ENCODE assay signal across 1 cellular context in genomic region chr6:8063762-8064637, GRCh38.
TF ChIP-seq lines count a peak whose summit lies in the region.

BLOC1S5 (minus strand) TSS chr6:8064389; CDS start chr6:8064376, 13 bp downstream.

TF ChIP-seq in HepG2, 621 proteins besides CTCF, POLR2A, EP300 and RAD21 (continued from another document and continues in another):
- TF ChIP-seq E2F1 (CRISPR knock-in tag; IDR thresholded peaks at IDR 0.05) (peak; percentile 93), THAP11 (CRISPR knock-in tag; IDR thresholded peaks at IDR 0.05) (peak; percentile 94), ISX (CRISPR knock-in tag; conservative IDR thresholded peaks at IDR 0.05) (0 out of 2 replicates have a peak, but pooled peaks have one; percentile 30), XRCC5 (optimal IDR thresholded peaks at IDR 0.05; ENCODE audit: low read length) (peak; percentile 55), ZNF7 (CRISPR knock-in tag; IDR thresholded peaks at IDR 0.05) (no peak), SP5 (CRISPR knock-in tag; IDR thresholded peaks at IDR 0.05; ENCODE audit: borderline replicate concordance, low read depth) (no peak; the same call in 1 of the 2 replicates), ZNF652 (CRISPR knock-in tag; IDR thresholded peaks at IDR 0.05; ENCODE audit: borderline replicate concordance, low read depth) (no peak), MATR3 (CRISPR knock-in tag; IDR thresholded peaks at IDR 0.05) (no peak), ZNF101 (CRISPR knock-in tag; IDR thresholded peaks at IDR 0.05; ENCODE audit: borderline replicate concordance, low read depth) (no peak), EZH2 (conservative IDR thresholded peaks at IDR 0.05; ENCODE audit: low read depth, low read length) (no peak), MTF1 (CRISPR knock-in tag; IDR thresholded peaks at IDR 0.05) (no peak), GATAD2A (CRISPR knock-in tag; IDR thresholded peaks at IDR 0.05) (peak; percentile 80), GTF3A (CRISPR knock-in tag; conservative IDR thresholded peaks at IDR 0.05) (no peak), NFKBIZ (CRISPR knock-in tag; IDR thresholded peaks at IDR 0.05) (0 out of 2 replicates have a peak, but pooled peaks have one; percentile 67), ZNF121 (CRISPR knock-in tag; IDR thresholded peaks at IDR 0.05) (peak; percentile 64; the same call in 1 of the 2 replicates), KLF6 (CRISPR knock-in tag; IDR thresholded peaks at IDR 0.05) (no peak; the same call in 1 of the 2 replicates), NR2F6 (IDR thresholded peaks at IDR 0.05) (peak; percentile 27; the same call in 1 of the 2 replicates), NR2F6 (CRISPR knock-in tag; IDR thresholded peaks at IDR 0.05) (peak; percentile 46), CHCHD3 (CRISPR knock-in tag; IDR thresholded peaks at IDR 0.05) (peak; percentile 94), GPN1 (CRISPR knock-in tag; IDR thresholded peaks at IDR 0.05; ENCODE audit: borderline replicate concordance) (no peak), HNF1B (CRISPR knock-in tag; IDR thresholded peaks at IDR 0.05) (peak; percentile 82), SATB2 (CRISPR knock-in tag; IDR thresholded peaks at IDR 0.05) (no peak), NFYB (CRISPR knock-in tag; IDR thresholded peaks at IDR 0.05) (peak; percentile 72), NRL (CRISPR knock-in tag; IDR thresholded peaks at IDR 0.05; ENCODE audit: borderline replicate concordance) (peak; percentile 98), ZNF749 (CRISPR knock-in tag; IDR thresholded peaks at IDR 0.05; ENCODE audit: borderline replicate concordance) (no peak), ARID2 (CRISPR knock-in tag; IDR thresholded peaks at IDR 0.05; ENCODE audit: borderline replicate concordance) (no peak; the same call in 1 of the 2 replicates), ATAD3A (CRISPR knock-in tag; IDR thresholded peaks at IDR 0.05) (no peak; the same call in 1 of the 2 replicates), TBX2 (CRISPR knock-in tag; IDR thresholded peaks at IDR 0.05; ENCODE audit: borderline replicate concordance) (peak; percentile 75; the same call in 1 of the 2 replicates), ZNF816 (CRISPR knock-in tag; IDR thresholded peaks at IDR 0.05; ENCODE audit: borderline replicate concordance) (peak; percentile 71; the same call in 1 of the 2 replicates), NCOR1 (IDR thresholded peaks at IDR 0.05; ENCODE audit: borderline replicate concordance, low read length) (no peak), ZNF83 (CRISPR knock-in tag; IDR thresholded peaks at IDR 0.05; ENCODE audit: borderline replicate concordance) (no peak), NR2C2 (CRISPR knock-in tag; IDR thresholded peaks at IDR 0.05; ENCODE audit: borderline replicate concordance) (peak; percentile 91; the same call in 1 of the 2 replicates), CENPT (CRISPR knock-in tag; IDR thresholded peaks at IDR 0.05; ENCODE audit: low read depth) (0 out of 2 replicates have a peak, but pooled peaks have one; percentile 49), ZNF20 (CRISPR knock-in tag; IDR thresholded peaks at IDR 0.05) (0 out of 2 replicates have a peak, but pooled peaks have one; percentile 1), HMG20A (CRISPR knock-in tag; IDR thresholded peaks at IDR 0.05; ENCODE audit: borderline replicate concordance) (peak; percentile 48; the same call in 1 of the 2 replicates), ZNF644 (CRISPR knock-in tag; IDR thresholded peaks at IDR 0.05; ENCODE audit: low read depth) (peak; percentile 70; the same call in 1 of the 2 replicates), NR2F1 (CRISPR knock-in tag; IDR thresholded peaks at IDR 0.05) (peak; percentile 27 to 76; a peak in 3 of 4 replicates), SAFB2 (CRISPR knock-in tag; IDR thresholded peaks at IDR 0.05; ENCODE audit: borderline replicate concordance, low read depth) (peak; percentile 98), ZNF235 (CRISPR knock-in tag; IDR thresholded peaks at IDR 0.05; ENCODE audit: borderline replicate concordance) (peak; percentile 87; the same call in 1 of the 2 replicates), MLXIP (CRISPR knock-in tag; IDR thresholded peaks at IDR 0.05; ENCODE audit: borderline replicate concordance) (peak; percentile 2; the same call in 1 of the 2 replicates)
- TF ChIP-seq, protein P1, sequence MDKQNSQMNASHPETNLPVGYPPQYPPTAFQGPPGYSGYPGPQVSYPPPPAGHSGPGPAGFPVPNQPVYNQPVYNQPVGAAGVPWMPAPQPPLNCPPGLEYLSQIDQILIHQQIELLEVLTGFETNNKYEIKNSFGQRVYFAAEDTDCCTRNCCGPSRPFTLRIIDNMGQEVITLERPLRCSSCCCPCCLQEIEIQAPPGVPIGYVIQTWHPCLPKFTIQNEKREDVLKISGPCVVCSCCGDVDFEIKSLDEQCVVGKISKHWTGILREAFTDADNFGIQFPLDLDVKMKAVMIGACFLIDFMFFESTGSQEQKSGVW (CRISPR knock-in tag; IDR thresholded peaks at IDR 0.05; ENCODE audit: borderline replicate concordance), result no peak
- TF ChIP-seq, protein P2, sequence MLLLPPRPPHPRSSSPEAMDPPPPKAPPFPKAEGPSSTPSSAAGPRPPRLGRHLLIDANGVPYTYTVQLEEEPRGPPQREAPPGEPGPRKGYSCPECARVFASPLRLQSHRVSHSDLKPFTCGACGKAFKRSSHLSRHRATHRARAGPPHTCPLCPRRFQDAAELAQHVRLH (CRISPR knock-in tag; IDR thresholded peaks at IDR 0.05; ENCODE audit: borderline replicate concordance, low read depth), result peak; percentile 78; the same call in 1 of the 2 replicates
- TF ChIP-seq, protein P3, sequence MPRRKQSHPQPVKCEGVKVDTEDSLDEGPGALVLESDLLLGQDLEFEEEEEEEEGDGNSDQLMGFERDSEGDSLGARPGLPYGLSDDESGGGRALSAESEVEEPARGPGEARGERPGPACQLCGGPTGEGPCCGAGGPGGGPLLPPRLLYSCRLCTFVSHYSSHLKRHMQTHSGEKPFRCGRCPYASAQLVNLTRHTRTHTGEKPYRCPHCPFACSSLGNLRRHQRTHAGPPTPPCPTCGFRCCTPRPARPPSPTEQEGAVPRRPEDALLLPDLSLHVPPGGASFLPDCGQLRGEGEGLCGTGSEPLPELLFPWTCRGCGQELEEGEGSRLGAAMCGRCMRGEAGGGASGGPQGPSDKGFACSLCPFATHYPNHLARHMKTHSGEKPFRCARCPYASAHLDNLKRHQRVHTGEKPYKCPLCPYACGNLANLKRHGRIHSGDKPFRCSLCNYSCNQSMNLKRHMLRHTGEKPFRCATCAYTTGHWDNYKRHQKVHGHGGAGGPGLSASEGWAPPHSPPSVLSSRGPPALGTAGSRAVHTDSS (CRISPR knock-in tag; conservative IDR thresholded peaks at IDR 0.05), result no peak
- TF ChIP-seq, protein P4, sequence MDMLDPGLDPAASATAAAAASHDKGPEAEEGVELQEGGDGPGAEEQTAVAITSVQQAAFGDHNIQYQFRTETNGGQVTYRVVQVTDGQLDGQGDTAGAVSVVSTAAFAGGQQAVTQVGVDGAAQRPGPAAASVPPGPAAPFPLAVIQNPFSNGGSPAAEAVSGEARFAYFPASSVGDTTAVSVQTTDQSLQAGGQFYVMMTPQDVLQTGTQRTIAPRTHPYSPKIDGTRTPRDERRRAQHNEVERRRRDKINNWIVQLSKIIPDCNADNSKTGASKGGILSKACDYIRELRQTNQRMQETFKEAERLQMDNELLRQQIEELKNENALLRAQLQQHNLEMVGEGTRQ (IDR thresholded peaks at IDR 0.05; ENCODE audit: low read depth, low read length), result no peak
- TF ChIP-seq, protein P4 (CRISPR knock-in tag; IDR thresholded peaks at IDR 0.05; ENCODE audit: borderline replicate concordance), result peak; percentile 20; the same call in 1 of the 2 replicates
- TF ChIP-seq, protein P5, sequence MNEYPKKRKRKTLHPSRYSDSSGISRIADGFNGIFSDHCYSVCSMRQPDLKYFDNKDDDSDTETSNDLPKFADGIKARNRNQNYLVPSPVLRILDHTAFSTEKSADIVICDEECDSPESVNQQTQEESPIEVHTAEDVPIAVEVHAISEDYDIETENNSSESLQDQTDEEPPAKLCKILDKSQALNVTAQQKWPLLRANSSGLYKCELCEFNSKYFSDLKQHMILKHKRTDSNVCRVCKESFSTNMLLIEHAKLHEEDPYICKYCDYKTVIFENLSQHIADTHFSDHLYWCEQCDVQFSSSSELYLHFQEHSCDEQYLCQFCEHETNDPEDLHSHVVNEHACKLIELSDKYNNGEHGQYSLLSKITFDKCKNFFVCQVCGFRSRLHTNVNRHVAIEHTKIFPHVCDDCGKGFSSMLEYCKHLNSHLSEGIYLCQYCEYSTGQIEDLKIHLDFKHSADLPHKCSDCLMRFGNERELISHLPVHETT (CRISPR knock-in tag; conservative IDR thresholded peaks at IDR 0.05), result no peak
- TF ChIP-seq, protein P6, sequence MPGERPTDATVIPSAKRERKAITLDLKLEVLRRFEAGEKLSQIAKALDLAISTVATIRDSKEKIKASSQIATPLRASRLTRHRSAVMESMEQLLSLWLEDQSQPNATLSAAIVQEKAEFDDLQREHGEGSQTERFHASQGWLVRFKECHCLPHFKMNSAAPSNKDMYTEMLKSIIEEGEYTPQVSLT (CRISPR knock-in tag; IDR thresholded peaks at IDR 0.05; ENCODE audit: borderline replicate concordance, low read depth), result no peak
- TF ChIP-seq, protein P7, sequence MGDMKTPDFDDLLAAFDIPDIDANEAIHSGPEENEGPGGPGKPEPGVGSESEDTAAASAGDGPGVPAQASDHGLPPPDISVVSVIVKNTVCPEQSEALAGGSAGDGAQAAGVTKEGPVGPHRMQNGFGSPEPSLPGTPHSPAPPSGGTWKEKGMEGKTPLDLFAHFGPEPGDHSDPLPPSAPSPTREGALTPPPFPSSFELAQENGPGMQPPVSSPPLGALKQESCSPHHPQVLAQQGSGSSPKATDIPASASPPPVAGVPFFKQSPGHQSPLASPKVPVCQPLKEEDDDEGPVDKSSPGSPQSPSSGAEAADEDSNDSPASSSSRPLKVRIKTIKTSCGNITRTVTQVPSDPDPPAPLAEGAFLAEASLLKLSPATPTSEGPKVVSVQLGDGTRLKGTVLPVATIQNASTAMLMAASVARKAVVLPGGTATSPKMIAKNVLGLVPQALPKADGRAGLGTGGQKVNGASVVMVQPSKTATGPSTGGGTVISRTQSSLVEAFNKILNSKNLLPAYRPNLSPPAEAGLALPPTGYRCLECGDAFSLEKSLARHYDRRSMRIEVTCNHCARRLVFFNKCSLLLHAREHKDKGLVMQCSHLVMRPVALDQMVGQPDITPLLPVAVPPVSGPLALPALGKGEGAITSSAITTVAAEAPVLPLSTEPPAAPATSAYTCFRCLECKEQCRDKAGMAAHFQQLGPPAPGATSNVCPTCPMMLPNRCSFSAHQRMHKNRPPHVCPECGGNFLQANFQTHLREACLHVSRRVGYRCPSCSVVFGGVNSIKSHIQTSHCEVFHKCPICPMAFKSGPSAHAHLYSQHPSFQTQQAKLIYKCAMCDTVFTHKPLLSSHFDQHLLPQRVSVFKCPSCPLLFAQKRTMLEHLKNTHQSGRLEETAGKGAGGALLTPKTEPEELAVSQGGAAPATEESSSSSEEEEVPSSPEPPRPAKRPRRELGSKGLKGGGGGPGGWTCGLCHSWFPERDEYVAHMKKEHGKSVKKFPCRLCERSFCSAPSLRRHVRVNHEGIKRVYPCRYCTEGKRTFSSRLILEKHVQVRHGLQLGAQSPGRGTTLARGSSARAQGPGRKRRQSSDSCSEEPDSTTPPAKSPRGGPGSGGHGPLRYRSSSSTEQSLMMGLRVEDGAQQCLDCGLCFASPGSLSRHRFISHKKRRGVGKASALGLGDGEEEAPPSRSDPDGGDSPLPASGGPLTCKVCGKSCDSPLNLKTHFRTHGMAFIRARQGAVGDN (CRISPR knock-in tag; IDR thresholded peaks at IDR 0.05), result peak; percentile 95
- TF ChIP-seq, protein P8, sequence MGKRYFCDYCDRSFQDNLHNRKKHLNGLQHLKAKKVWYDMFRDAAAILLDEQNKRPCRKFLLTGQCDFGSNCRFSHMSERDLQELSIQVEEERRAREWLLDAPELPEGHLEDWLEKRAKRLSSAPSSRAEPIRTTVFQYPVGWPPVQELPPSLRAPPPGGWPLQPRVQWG (CRISPR knock-in tag; IDR thresholded peaks at IDR 0.05; ENCODE audit: borderline replicate concordance, low read depth), result no peak
